Comparison of ENCODE assay signal across 8 cellular contexts in genomic region chrX:103554687-103555417, GRCh38. TPM values are rescaled to one million over a fixed set of nuclear protein-coding genes. Genes with fewer than 3 reads are reported as not detected.
DNase-seq lines count a peak whose midpoint lies in the region; ATAC-seq, FAIRE-seq and TF ChIP-seq lines count a peak whose summit lies in the region.

No MANE protein-coding gene starts in this region.

- H3K27me3 ChIP-seq in Karpas-422 (ENCODE audit: low read length) = no peaks in the 10 kb centered on the region

- H3K27me3 Mint-ChIP-seq in activated CD8-positive, alpha-beta T cell treated with anti-CD3 and anti-CD28 coated beads for 36 hours = no peaks in the 10 kb centered on the region
- no peaks in the 10 kb centered on the region for H3K27me3 Mint-ChIP-seq in endothelial cell (ENCODE audit: unreplicated experiment)
- peaks cover 3 to 21% (median 6%) of the 10 kb centered on the region in 3 donors for H3K27me3 Mint-ChIP-seq in naive B cell
- H3K27me3 Mint-ChIP-seq in stimulated activated naive B cell treated with anti-CD40 and anti-IgM and Interleukin-4, amounts not matched to agents 10 μg/mL and 1 μg/mL and 100 μg/mL, for 72 hours = peaks cover 0 to 13% of the 10 kb centered on the region in 2 donors

- no peaks in the 10 kb centered on the region for H3K79me2 ChIP-seq in Karpas-422 (ENCODE audit: low read length)

- POLR2A ChIA-PET in activated CD8-positive, alpha-beta T cell treated with anti-CD3 and anti-CD28 coated beads for 36 hours (lab: Charles Lee) = no interaction called here

- H3K27ac ChIP-seq in Karpas-422 (ENCODE audit: low read length) = no peak overlapping the region

- TF ChIP-seq CTCF in D721Med (IDR thresholded peaks at IDR 0.05; ENCODE audit: insufficient read depth, missing control alignments) (no peak), endothelial cell (IDR thresholded peaks at IDR 0.05; ENCODE audit: unreplicated experiment) (no peak)
- no peak for TF ChIP-seq CTCF in activated CD8-positive, alpha-beta T cell treated with anti-CD3 and anti-CD28 coated beads for 36 hours (IDR thresholded peaks at IDR 0.05)

- H3K9ac ChIP-seq in Karpas-422 (ENCODE audit: low read length) = peak overlapping the region; percentile 84

- FAIRE-seq in D721Med (lab: Jason Lieb, UNC) = peak; percentile 70

- no peaks in the 10 kb centered on the region for H3K9me2 ChIP-seq in Karpas-422 (replicated peaks; ENCODE audit: insufficient read depth, low read length)

- H2AFZ ChIP-seq in Karpas-422 (ENCODE audit: low read length) = peak overlapping the region; percentile 88

- DNase-seq in D721Med (ENCODE audit: insufficient read length, low spot score) (no peak), Karpas-422 (peak; percentile 89), endothelial cell (ENCODE audit: low spot score) (peak; percentile 59), naive B cell (peak; percentile 46), SHP77 treated with DMSO at 0.1 percent for 48 hours (lab: John Stamatoyannopoulos, UW) (no peak)
- DNase-seq in activated CD8-positive, alpha-beta T cell treated with anti-CD3 and anti-CD28 coated beads for 36 hours = peak; percentile 83
- DNase-seq in stimulated activated naive B cell treated with anti-CD40 and anti-IgM and Interleukin-4, amounts not matched to agents 10 μg/mL and 1 μg/mL and 100 μg/mL, for 72 hours = peak; percentile 53

- H3K9me3 ChIP-seq in Karpas-422 (ENCODE audit: low read length) = no peaks in the 10 kb centered on the region

- peak overlapping the region; percentile 90 for H3K27ac Mint-ChIP-seq in activated CD8-positive, alpha-beta T cell treated with anti-CD3 and anti-CD28 coated beads for 36 hours
- peak overlapping the region; percentile 96 for H3K27ac Mint-ChIP-seq in endothelial cell (ENCODE audit: unreplicated experiment)
- peak overlapping the region; percentile 41 to 97 (median 86) for H3K27ac Mint-ChIP-seq in naive B cell
- H3K27ac Mint-ChIP-seq in stimulated activated naive B cell treated with anti-CD40 and anti-IgM and Interleukin-4, amounts not matched to agents 10 μg/mL and 1 μg/mL and 100 μg/mL, for 72 hours = peak overlapping the region; percentile 93

- H4K20me1 ChIP-seq in Karpas-422 (ENCODE audit: insufficient read depth, low read depth, low read length) = no peaks in the 10 kb centered on the region

- intact Hi-C loops in activated CD8-positive, alpha-beta T cell treated with anti-CD3 and anti-CD28 coated beads for 36 hours (cut with micrococcal nuclease) = no loop called here

- H3K4me1 Mint-ChIP-seq in activated CD8-positive, alpha-beta T cell treated with anti-CD3 and anti-CD28 coated beads for 36 hours (ENCODE audit: low read depth) = no peaks in the 10 kb centered on the region
- H3K4me1 Mint-ChIP-seq in endothelial cell (ENCODE audit: unreplicated experiment) = no peaks in the 10 kb centered on the region
- peaks cover 5 to 11% (median 6%) of the 10 kb centered on the region in 3 donors for H3K4me1 Mint-ChIP-seq in naive B cell
- peaks cover 0 to 2% of the 10 kb centered on the region in 2 donors for H3K4me1 Mint-ChIP-seq in stimulated activated naive B cell treated with anti-CD40 and anti-IgM and Interleukin-4, amounts not matched to agents 10 μg/mL and 1 μg/mL and 100 μg/mL, for 72 hours

- H3K36me3 ChIP-seq in Karpas-422 (ENCODE audit: insufficient read depth, low read length) = no peaks in the 10 kb centered on the region

- peak overlapping the region; percentile 91 for H3K4me3 Mint-ChIP-seq in activated CD8-positive, alpha-beta T cell treated with anti-CD3 and anti-CD28 coated beads for 36 hours
- H3K4me3 Mint-ChIP-seq in endothelial cell (ENCODE audit: unreplicated experiment) (peak overlapping the region; percentile 95), naive B cell (peak overlapping the region; percentile 83 to 93 (median 88))
- H3K4me3 Mint-ChIP-seq in stimulated activated naive B cell treated with anti-CD40 and anti-IgM and Interleukin-4, amounts not matched to agents 10 μg/mL and 1 μg/mL and 100 μg/mL, for 72 hours = peak overlapping the region; percentile 89 to 90

- peak; percentile 99 for ATAC-seq in GM21447 (IDR thresholded peaks at IDR 0.05; ENCODE audit: unreplicated experiment)
- ATAC-seq in activated CD8-positive, alpha-beta T cell treated with anti-CD3 and anti-CD28 coated beads for 36 hours = peak; percentile 94
- peak; percentile 84 to 92 for ATAC-seq in naive B cell (ENCODE audit: low read depth in 2 of 2)
- ATAC-seq in stimulated activated naive B cell treated with anti-CD40 and anti-IgM and Interleukin-4, amounts not matched to agents 10 μg/mL and 1 μg/mL and 100 μg/mL, for 72 hours (replicated peaks) = peak; percentile 89 to 95

- H3K4me1 ChIP-seq in Karpas-422 (ENCODE audit: low read length) = peaks cover 10% of the 10 kb centered on the region

- CTCF ChIA-PET in activated CD8-positive, alpha-beta T cell treated with anti-CD3 and anti-CD28 coated beads for 36 hours (lab: Charles Lee) = no interaction called here

- peak overlapping the region; percentile 85 for H3K4me2 ChIP-seq in Karpas-422 (ENCODE audit: low read depth, low read length, poor library complexity, severe bottlenecking)

- peak overlapping the region; percentile 87 for H3K4me3 ChIP-seq in Karpas-422 (ENCODE audit: low read length)

- no peaks in the 10 kb centered on the region for H3K36me3 Mint-ChIP-seq in activated CD8-positive, alpha-beta T cell treated with anti-CD3 and anti-CD28 coated beads for 36 hours (ENCODE audit: low read depth)
- H3K36me3 Mint-ChIP-seq in endothelial cell (ENCODE audit: low read depth, unreplicated experiment) (no peaks in the 10 kb centered on the region), naive B cell (no peaks in the 10 kb centered on the region)
- H3K36me3 Mint-ChIP-seq in stimulated activated naive B cell treated with anti-CD40 and anti-IgM and Interleukin-4, amounts not matched to agents 10 μg/mL and 1 μg/mL and 100 μg/mL, for 72 hours = peaks cover 0 to 3% of the 10 kb centered on the region in 2 donors

- H3K9me3 Mint-ChIP-seq in activated CD8-positive, alpha-beta T cell treated with anti-CD3 and anti-CD28 coated beads for 36 hours = no peaks in the 10 kb centered on the region
- no peaks in the 10 kb centered on the region for H3K9me3 Mint-ChIP-seq in endothelial cell (ENCODE audit: unreplicated experiment)
- H3K9me3 Mint-ChIP-seq in naive B cell = peaks cover 0 to 3% (median 0%) of the 10 kb centered on the region in 7 donors
- H3K9me3 Mint-ChIP-seq in stimulated activated naive B cell treated with anti-CD40 and anti-IgM and Interleukin-4, amounts not matched to agents 10 μg/mL and 1 μg/mL and 100 μg/mL, for 72 hours = no peaks in the 10 kb centered on the region

RNA-seq across cellular contexts. Expression of gene TCEAL4, which starts 30.5 kb away (rescaled TPM):
- 19.8 and 35.4 TPM in 2 replicates for total RNA-seq in Karpas-422 (2014; rRNA removed; shearing (Covaris generic); ENCODE audit: low replicate concordance)
- 10 to 100 TPM; 15.8 to 18.7 TPM for total RNA-seq in activated CD8-positive, alpha-beta T cell treated with anti-CD3 and anti-CD28 coated beads for 36 hours
- 95.5 TPM for total RNA-seq in endothelial cell (ENCODE audit: unreplicated experiment)
- polyA plus RNA-seq in naive B cell (ENCODE audit: low read depth in 6 of 6) = 10 to 100 TPM; 12.0 to 23.0 (median 16.0) TPM

RNA-seq across cellular contexts. Expression of gene RAB40A, which starts 35.6 kb away (rescaled TPM):
- 0.11 and 0.15 TPM in 2 replicates for total RNA-seq in Karpas-422 (2014; rRNA removed; shearing (Covaris generic); ENCODE audit: low replicate concordance)
- under 1 TPM; 0.18 to 0.58 TPM for total RNA-seq in activated CD8-positive, alpha-beta T cell treated with anti-CD3 and anti-CD28 coated beads for 36 hours
- 0.36 TPM for total RNA-seq in endothelial cell (ENCODE audit: unreplicated experiment)
- polyA plus RNA-seq in naive B cell (ENCODE audit: low read depth in 6 of 6) = not detected

RNA-seq across cellular contexts. Expression of gene TCEAL3, which starts 52.9 kb away (rescaled TPM):
- total RNA-seq in Karpas-422 (2014; rRNA removed; shearing (Covaris generic); ENCODE audit: low replicate concordance) = 1.8 and 6.9 TPM in 2 replicates
- total RNA-seq in activated CD8-positive, alpha-beta T cell treated with anti-CD3 and anti-CD28 coated beads for 36 hours = 1 to 10 TPM; 5.6 to 7.9 TPM
- 12.2 TPM for total RNA-seq in endothelial cell (ENCODE audit: unreplicated experiment)
- polyA plus RNA-seq in naive B cell (ENCODE audit: low read depth in 6 of 6) = 1 to 10 TPM; 3.5 to 8.0 (median 5.3) TPM

Comparison
In these comparisons a context has a peak if more than half of its experiments do, and no peak if none do; other contexts are left out.
1. DNase-seq: peak in Karpas-422 (single experiment), activated CD8-positive, alpha-beta T cell treated with anti-CD3 and anti-CD28 coated beads for 36 hours (single experiment), endothelial cell (single experiment), naive B cell (single experiment) and stimulated activated naive B cell treated with anti-CD40 and anti-IgM and Interleukin-4, amounts not matched to agents 10 μg/mL and 1 μg/mL and 100 μg/mL, for 72 hours (single experiment); none in D721Med (single experiment) and SHP77 treated with DMSO at 0.1 percent for 48 hours (single experiment).
2. Peak in every context shown above with its lines, with median percentiles within 50 percentile points of each other: ATAC-seq, H3K27ac Mint-ChIP-seq and H3K4me3 Mint-ChIP-seq.